ENCODE assay signal across 23 cellular contexts in the genomic region with DNA sequence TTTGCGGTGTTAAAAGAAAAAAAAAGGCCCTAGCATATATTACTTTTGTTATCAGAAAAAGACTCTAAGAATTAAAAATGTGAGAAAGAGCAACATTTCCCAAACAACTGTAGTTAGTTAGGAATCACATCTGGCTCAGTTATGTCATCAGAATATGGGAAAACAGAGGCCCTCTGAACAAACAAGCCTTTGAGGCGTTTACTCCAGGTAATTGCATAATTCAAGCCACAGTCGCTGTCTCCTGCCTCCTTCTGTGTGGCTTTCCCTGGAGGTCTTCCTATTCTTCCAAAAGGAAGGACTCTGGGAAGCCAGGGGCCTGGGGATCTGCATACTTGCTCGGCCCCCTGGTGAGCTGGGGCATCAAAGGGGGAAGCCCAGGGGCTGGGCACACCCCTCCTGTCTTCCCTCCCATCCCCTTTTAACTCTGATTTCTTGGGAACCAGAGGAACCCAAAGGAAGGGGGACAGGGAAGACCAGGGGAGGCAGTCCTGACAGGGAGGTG. TPM values are rescaled to one million over a fixed set of nuclear protein-coding genes. Genes with fewer than 3 reads are reported as not detected.
DNase-seq lines count a peak whose midpoint lies in the region; ATAC-seq and TF ChIP-seq lines count a peak whose summit lies in the region.
"Had no signal": no experiment of that assay in that cellular context is flagged by ENCODE, and none has a peak within 500 bp of the region (broad histone marks: within the 10 kb centered on the region; RNA-seq: fewer than 3 reads in every experiment).

No MANE protein-coding gene starts in this region.

- peaks cover 46% of the 10 kb centered on the region for H3K4me1 ChIP-seq in BLaER1
- no peaks in the 10 kb centered on the region for H3K4me1 ChIP-seq in colonic mucosa

- H3K27me3 Mint-ChIP-seq in nephron progenitor cell (ENCODE audit: low read depth, poor library complexity) (peaks cover 46% of the 10 kb centered on the region), T-cell (peaks cover 18 to 30% of the 10 kb centered on the region in 2 donors)

- H3K4me3 Mint-ChIP-seq in nephron progenitor cell (peak overlapping the region; percentile 28), T-cell (no peak overlapping the region)
- H3K4me3 Mint-ChIP-seq: activated CD4-positive, alpha-beta T cell treated with anti-CD3 and anti-CD28 coated beads, Interleukin-2, amount 10 ng/mL, durations not matched to agents 7 days and 5 days; CD4-positive, alpha-beta T cell; naive thymus-derived CD8-positive, alpha-beta T cell had no signal

- ATAC-seq in T-cell (replicated peaks in 1 of 4) (no peak), HG03521 (IDR thresholded peaks at IDR 0.05; ENCODE audit: unreplicated experiment) (no peak)
- ATAC-seq: naive thymus-derived CD8-positive, alpha-beta T cell had no signal

- DNase-seq in SK-MEL-5 (ENCODE audit: low read depth, low spot score) (peak; percentile 21), fibroblast of gingiva (ENCODE audit: low read depth) (peak; percentile 41), nephron progenitor cell (no peak), T-cell (no peak), DMS79 treated with DMSO at 0.1 percent for 48 hours (lab: John Stamatoyannopoulos, UW) (no peak), colonic mucosa (no peak)
- DNase-seq: activated CD4-positive, alpha-beta T cell treated with anti-CD3 and anti-CD28 coated beads, Interleukin-2, amount 10 ng/mL, durations not matched to agents 7 days and 5 days; activated CD8-positive, alpha-beta memory T cell treated with anti-CD3 and anti-CD28 coated beads, Interleukin-2, amount 50 U/mL, for 48 hours; activated effector memory CD4-positive, alpha-beta T cell treated with anti-CD3 and anti-CD28 coated beads, Interleukin-2, amount 50 U/mL, for 16 hours; adrenal gland; CD4-positive, alpha-beta T cell; effector CD4-positive, alpha-beta T cell; Karpas-422; mesenchymal stem cell; naive thymus-derived CD8-positive, alpha-beta T cell; NCI-H1048; NCI-H748 treated with DMSO at 0.1 percent for 48 hours; SHP77; stimulated activated CD8-positive, alpha-beta memory T cell treated with anti-CD3 and anti-CD28 coated beads, Interleukin-4, amount 100 ng/mL, for 48 hours had no signal

- intact Hi-C loops in colonic mucosa (cut with DNase I) = no loop called here

- no peak for TF ChIP-seq CTCF in nephron progenitor cell (IDR thresholded peaks at IDR 0.05)
- no peak for TF ChIP-seq CTCF in colonic mucosa (IDR thresholded peaks at IDR 0.05)

- H3K4me1 Mint-ChIP-seq in nephron progenitor cell (peaks cover 69% of the 10 kb centered on the region), T-cell (peaks cover 13 to 15% (median 14%) of the 10 kb centered on the region in 3 donors)

- in situ Hi-C loops in SK-MEL-5 (cut with HindIII; ENCODE audit: low pct_unique_long_range_greater_than_20kb, low sequenced_read_pairs) = no loop called here

- H3K27me3 ChIP-seq in BLaER1 = no peaks in the 10 kb centered on the region
- H3K27me3 ChIP-seq in colonic mucosa = peaks cover under 1% of the 10 kb centered on the region
- H3K27me3 ChIP-seq: esophagus muscularis mucosa had no signal

- H3K9me3 Mint-ChIP-seq in nephron progenitor cell (no peaks in the 10 kb centered on the region), T-cell (no peaks in the 10 kb centered on the region)
- H3K9me3 Mint-ChIP-seq: activated CD4-positive, alpha-beta T cell treated with anti-CD3 and anti-CD28 coated beads, Interleukin-2, amount 10 ng/mL, durations not matched to agents 7 days and 5 days; CD4-positive, alpha-beta T cell; naive thymus-derived CD8-positive, alpha-beta T cell had no signal

- no peak overlapping the region for H3K27ac ChIP-seq in BLaER1
- H3K27ac ChIP-seq in colonic mucosa = no peak overlapping the region
- H3K27ac ChIP-seq: adrenal gland had no signal

- POLR2A ChIA-PET in T-cell (lab: Charles Lee) = no interaction called here

- H3K4me3 ChIP-seq in BLaER1 (0 out of 2 replicates have a peak overlapping the region, but pooled peaks have one; percentile 27), colonic mucosa (no peak overlapping the region)
- H3K4me3 ChIP-seq: adrenal gland, esophagus muscularis mucosa had no signal

- H3K9me3 ChIP-seq in BLaER1 (no peaks in the 10 kb centered on the region), colonic mucosa (no peaks in the 10 kb centered on the region)
- H3K9me3 ChIP-seq: adrenal gland, esophagus muscularis mucosa had no signal

- H3K27ac Mint-ChIP-seq in nephron progenitor cell (peak overlapping the region; percentile 98), T-cell (no peak overlapping the region)
- H3K27ac Mint-ChIP-seq: activated CD4-positive, alpha-beta T cell treated with anti-CD3 and anti-CD28 coated beads, Interleukin-2, amount 10 ng/mL, durations not matched to agents 7 days and 5 days; CD4-positive, alpha-beta T cell; naive thymus-derived CD8-positive, alpha-beta T cell had no signal

- no peak overlapping the region for H3K9ac ChIP-seq in BLaER1
- no peak overlapping the region for H3K9ac ChIP-seq in colonic mucosa (ENCODE audit: low read depth in 2 of 2, low read length in 2 of 2)

- no peaks in the 10 kb centered on the region for H4K20me1 ChIP-seq in BLaER1

- H3K36me3 ChIP-seq in BLaER1 = no peaks in the 10 kb centered on the region
- no peaks in the 10 kb centered on the region for H3K36me3 ChIP-seq in colonic mucosa
- H3K36me3 ChIP-seq: adrenal gland, esophagus muscularis mucosa had no signal

- peak overlapping the region; percentile 81 for H3K4me2 ChIP-seq in BLaER1

- H3K36me3 Mint-ChIP-seq in nephron progenitor cell (ENCODE audit: low read depth) (no peaks in the 10 kb centered on the region), T-cell (no peaks in the 10 kb centered on the region)
- H3K36me3 Mint-ChIP-seq: naive thymus-derived CD8-positive, alpha-beta T cell had no signal

- CTCF ChIA-PET in T-cell (lab: Charles Lee) = no interaction called here

RNA-seq across cellular contexts. Expression of a gene that starts 3.7 kb away (rescaled TPM):
- total RNA-seq in SK-MEL-5 (2014; rRNA removed; shearing (Covaris generic)) = not detected in 2 replicates
- polyA plus RNA-seq in SK-MEL-5 (2015; cell fraction: cytosol; rRNA removed) = not detected in 2 replicates
- polyA plus RNA-seq in SK-MEL-5 (2015; cell fraction: nucleus; rRNA removed) = not detected in 2 replicates
- under 1 TPM in 1 of 5 donors, not detected in 4; 0.09 TPM for total RNA-seq in T-cell
- 1 to 10 TPM; 2.2 to 5.1 TPM for total RNA-seq in colonic mucosa
- total RNA-seq: activated CD4-positive, alpha-beta T cell treated with anti-CD3 and anti-CD28 coated beads, Interleukin-2, amount 10 ng/mL, durations not matched to agents 7 days and 5 days; CD4-positive, alpha-beta T cell; naive thymus-derived CD8-positive, alpha-beta T cell; T-helper 1 cell treated with Interleukin-12 subunit alpha and Interleukin-12 subunit beta and Interleukin-4 antibody, amounts not matched to agents 30 ng/mL and 1 ng/mL, for 36 hours had no signal
- polyA plus RNA-seq: naive thymus-derived CD8-positive, alpha-beta T cell had no signal

RNA-seq across cellular contexts. Expression of a gene that starts 43.9 kb away (rescaled TPM):
- 3.0 and 5.6 TPM in 2 replicates for total RNA-seq in SK-MEL-5 (2014; rRNA removed; shearing (Covaris generic))
- 4.7 and 8.6 TPM in 2 replicates for polyA plus RNA-seq in SK-MEL-5 (2015; cell fraction: cytosol; rRNA removed)
- 2.1 and 3.1 TPM in 2 replicates for polyA plus RNA-seq in SK-MEL-5 (2015; cell fraction: nucleus; rRNA removed)
- total RNA-seq in T-cell (under 1 TPM in 1 of 5 donors, not detected in 4; 0.23 TPM), colonic mucosa (10 to 100 TPM; 14.6 to 22.4 TPM)
- total RNA-seq: activated CD4-positive, alpha-beta T cell treated with anti-CD3 and anti-CD28 coated beads, Interleukin-2, amount 10 ng/mL, durations not matched to agents 7 days and 5 days; CD4-positive, alpha-beta T cell; naive thymus-derived CD8-positive, alpha-beta T cell; T-helper 1 cell treated with Interleukin-12 subunit alpha and Interleukin-12 subunit beta and Interleukin-4 antibody, amounts not matched to agents 30 ng/mL and 1 ng/mL, for 36 hours had no signal
- polyA plus RNA-seq: naive thymus-derived CD8-positive, alpha-beta T cell had no signal

Comparison
In these comparisons a context has a peak if more than half of its experiments do, and no peak if none do; other contexts are left out.
1. DNase-seq: peak in SK-MEL-5 (single experiment) and fibroblast of gingiva (single experiment); none in nephron progenitor cell (single experiment), T-cell (0 of 34), DMS79 treated with DMSO at 0.1 percent for 48 hours (single experiment) and colonic mucosa (single experiment).